In the genomic region with DNA sequence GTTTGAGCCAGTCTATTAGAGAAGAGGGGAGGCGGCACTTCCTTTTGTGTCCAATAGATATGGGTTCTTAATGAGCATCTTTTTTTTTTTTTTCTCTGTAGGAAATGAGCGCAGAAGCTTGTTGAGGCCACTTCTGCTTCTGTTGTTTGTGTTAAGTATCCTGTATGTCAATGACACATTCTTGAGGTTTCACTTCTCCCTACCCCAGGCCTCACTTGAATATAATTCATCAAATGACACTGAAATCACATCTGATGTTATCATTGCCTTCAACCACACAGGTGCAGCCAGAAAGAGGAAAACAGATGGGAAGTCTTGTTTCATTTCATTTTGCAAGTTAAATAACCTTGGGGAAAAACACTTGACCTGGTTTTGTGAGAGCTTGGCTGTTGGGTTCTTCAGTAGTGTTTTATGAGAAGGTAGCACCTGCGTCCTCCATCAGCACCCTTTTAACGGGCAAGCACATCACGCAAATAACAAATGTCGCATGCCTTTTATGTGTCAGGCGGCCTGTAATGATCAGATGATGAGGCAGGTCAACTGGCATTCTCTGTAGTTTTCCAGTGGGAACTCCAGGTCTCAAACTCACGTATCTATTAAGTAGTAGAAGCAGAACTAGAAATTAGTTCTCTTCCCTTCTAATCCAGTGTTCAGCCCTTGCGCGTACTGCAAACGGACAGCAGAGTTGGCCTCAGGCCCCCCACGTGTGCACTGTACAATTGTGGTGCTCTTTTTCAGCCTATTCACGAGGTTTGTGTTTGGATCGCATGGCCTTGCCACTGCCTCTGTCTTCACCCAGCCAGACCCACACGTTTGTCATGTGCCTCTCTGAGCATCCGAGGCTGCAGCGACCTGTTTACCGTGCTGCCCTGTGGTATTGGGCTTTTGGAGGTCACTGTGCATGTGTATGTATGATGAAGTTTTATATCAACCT, we compare ENCODE assay signal across 8 cellular contexts. TPM values are rescaled to one million over a fixed set of nuclear protein-coding genes. Genes with fewer than 3 reads are reported as not detected.
DNase-seq lines count a peak whose midpoint lies in the region; ATAC-seq, FAIRE-seq and TF ChIP-seq lines count a peak whose summit lies in the region.

No MANE protein-coding gene starts in this region.

- peak; percentile 92 for FAIRE-seq in GM19239 (lab: Jason Lieb, UNC)

- H3K9me3 ChIP-seq in CD4-positive, alpha-beta memory T cell (ENCODE audit: control insufficient read depth in 1 of 2, low read length in 2 of 2): no peaks in the 10 kb centered on the region
- H3K9me3 ChIP-seq in spleen (no peaks in the 10 kb centered on the region), mammary epithelial cell (replicated peaks; ENCODE audit: insufficient read depth, low read length) (no peaks in the 10 kb centered on the region)

- no peak overlapping the region for H2AFZ ChIP-seq in mammary epithelial cell (ENCODE audit: low read depth, low read length)

- intact Hi-C loops in CD4-positive, alpha-beta memory T cell (cut with micrococcal nuclease): no loop called here
- intact Hi-C loops in spleen (cut with DNase I; ENCODE audit: low total_unique reads): no loop called here
- intact Hi-C loops in mammary epithelial cell (cut with micrococcal nuclease): no loop called here

- H3K9me3 Mint-ChIP-seq in CD4-positive, alpha-beta memory T cell: peaks cover 0 to 3% (median 0%) of the 10 kb centered on the region in 8 donors

- H4K20me1 ChIP-seq in mammary epithelial cell (ENCODE audit: insufficient read depth, low read length): no peaks in the 10 kb centered on the region

- ATAC-seq in HG03108 (IDR thresholded peaks at IDR 0.05; ENCODE audit: unreplicated experiment): peak; percentile 94

- peaks cover 17% of the 10 kb centered on the region for H3K4me1 ChIP-seq in CD4-positive, alpha-beta memory T cell (ENCODE audit: insufficient read depth, low read length)
- H3K4me1 ChIP-seq in spleen: peaks cover 20 to 98% (median 77%) of the 10 kb centered on the region in 6 donors
- no peaks in the 10 kb centered on the region for H3K4me1 ChIP-seq in mammary epithelial cell (ENCODE audit: insufficient read depth, low read length)

- H3K4me1 Mint-ChIP-seq in CD4-positive, alpha-beta memory T cell: peaks cover 7 to 18% (median 11%) of the 10 kb centered on the region in 4 donors

- no peaks in the 10 kb centered on the region for H3K36me3 ChIP-seq in CD4-positive, alpha-beta memory T cell (ENCODE audit: insufficient read depth, low read length)
- H3K36me3 ChIP-seq in spleen (no peaks in the 10 kb centered on the region), mammary epithelial cell (ENCODE audit: insufficient read depth, low read length) (no peaks in the 10 kb centered on the region)

- H3K9ac ChIP-seq in mammary epithelial cell (ENCODE audit: insufficient read depth, low read length): no peak overlapping the region

- TF ChIP-seq CTCF in spleen (IDR thresholded peaks at IDR 0.05 in 8 of 11, conservative IDR thresholded peaks at IDR 0.05 in 3 of 11) (no peak), mammary epithelial cell (conservative IDR thresholded peaks at IDR 0.05 in 1 of 2, IDR thresholded peaks at IDR 0.05 in 1 of 2; ENCODE audit: extremely low read depth in 1 of 2, insufficient read depth in 1 of 2, low read depth in 1 of 2, low read length in 2 of 2) (no peak)

- no peak overlapping the region for H3K27ac ChIP-seq in CD4-positive, alpha-beta memory T cell (ENCODE audit: low read depth, low read length)
- H3K27ac ChIP-seq in spleen (peak overlapping the region; percentile 31 to 90 (median 80)), mammary epithelial cell (ENCODE audit: insufficient read depth, low read depth, low read length) (no peak overlapping the region)

- no peak for TF ChIP-seq POLR2A in spleen (IDR thresholded peaks at IDR 0.05)

- H3K36me3 Mint-ChIP-seq in CD4-positive, alpha-beta memory T cell: no peaks in the 10 kb centered on the region

- 46 to 62% (median 55%) methylated on average over 18 of the region's 18 CpGs for WGBS in spleen, 5 donors
- 93% methylated on average over 18 of the region's 18 CpGs for WGBS in mammary epithelial cell (ENCODE audit: low coverage, missing lambda C conversion rate)

- H3K27me3 Mint-ChIP-seq in CD4-positive, alpha-beta memory T cell: peaks cover 3 to 5% of the 10 kb centered on the region in 2 donors

- peak overlapping the region; percentile 1 to 90 (median 75) for H3K27ac Mint-ChIP-seq in CD4-positive, alpha-beta memory T cell

- peak; percentile 25 to 50 (median 35) for DNase-seq in CD4-positive, alpha-beta memory T cell
- DNase-seq in GM19239 (ENCODE audit: insufficient read length, low spot score) (peak; percentile 18), NCI-H748 treated with DMSO at 0.1 percent for 48 hours (lab: John Stamatoyannopoulos, UW) (peak; percentile 35), spleen (no peak), mammary epithelial cell (no peak), NCI-H226 (no peak), dedifferentiated amniotic fluid mesenchymal stem cell (ENCODE audit: extremely low spot score) (no peak)

- POLR2A ChIA-PET in CD4-positive, alpha-beta memory T cell (lab: Charles Lee; ENCODE audit: partially characterized antibody): no interaction called here

- BruUV-seq in mammary epithelial cell (replicated peaks; lab: Mats Ljungman, UMichigan): no TSS peak

- no peaks in the 10 kb centered on the region for H3K27me3 ChIP-seq in CD4-positive, alpha-beta memory T cell (ENCODE audit: insufficient read depth, low read length)
- no peaks in the 10 kb centered on the region for H3K27me3 ChIP-seq in spleen (replicated peaks in 1 of 7)
- no peaks in the 10 kb centered on the region for H3K27me3 ChIP-seq in mammary epithelial cell (ENCODE audit: insufficient read depth, low read length)

- peak overlapping the region in 5 of 8 donors; percentile 32 to 60 (median 44) for H3K4me3 Mint-ChIP-seq in CD4-positive, alpha-beta memory T cell

- CTCF ChIA-PET in CD4-positive, alpha-beta memory T cell (lab: Charles Lee; ENCODE audit: partially characterized antibody): no interaction called here
- CTCF ChIA-PET in mammary epithelial cell (lab: Charles Lee; ENCODE audit: low non-redundant PET): no interaction called here

- H3K4me3 ChIP-seq in CD4-positive, alpha-beta memory T cell (ENCODE audit: low read length in 2 of 2): no peak overlapping the region
- H3K4me3 ChIP-seq in spleen (no peak overlapping the region), mammary epithelial cell (replicated peaks in 1 of 3; ENCODE audit: insufficient read depth in 1 of 3, low read depth in 2 of 3, low read length in 3 of 3) (no peak overlapping the region)

- dilution Hi-C loops in mammary epithelial cell (cut with HindIII; ENCODE audit: low sequenced_read_pairs): no loop called here

- no peak overlapping the region for H3K4me2 ChIP-seq in mammary epithelial cell (ENCODE audit: insufficient read depth, low read depth, low read length)

- H3K79me2 ChIP-seq in mammary epithelial cell (ENCODE audit: insufficient read depth, low read length): peaks cover 39% of the 10 kb centered on the region

- in situ Hi-C loops in mammary epithelial cell (cut with MboI; ENCODE audit: low sequenced_read_pairs in 2 of 2): no loop called here

RNA-seq across cellular contexts. Expression of a gene that starts 23.5 kb away (rescaled TPM):
- total RNA-seq in CD4-positive, alpha-beta memory T cell: 1 to 10 TPM; 2.9 to 3.9 TPM
- polyA plus RNA-seq in CD4-positive, alpha-beta memory T cell: 1 to 10 TPM; 1.2 to 2.1 TPM
- total RNA-seq in spleen: 100 to 1,000 TPM; 130 to 361 (median 197) TPM
- polyA plus RNA-seq in spleen: 10 to 100 TPM; 14.2 to 26.7 (median 17.1) TPM
- total RNA-seq in mammary epithelial cell: 10 to 100 TPM; 35.3 to 63.2 TPM
- polyA plus RNA-seq in mammary epithelial cell: 8.6 TPM
- 37.3 TPM for polyA minus RNA-seq in mammary epithelial cell

Comparison
In these comparisons a context has a peak if more than half of its experiments do, and no peak if none do; other contexts are left out.
1. DNase-seq: peak in CD4-positive, alpha-beta memory T cell (5 of 5), GM19239 (single experiment) and NCI-H748 treated with DMSO at 0.1 percent for 48 hours (single experiment); none in spleen (single experiment), mammary epithelial cell (single experiment), NCI-H226 (single experiment) and dedifferentiated amniotic fluid mesenchymal stem cell (single experiment).
2. H3K27ac ChIP-seq: peak in spleen (8 of 8); none in CD4-positive, alpha-beta memory T cell (single experiment) and mammary epithelial cell (single experiment).
3. RNA of a gene that starts 23.5 kb away (total RNA-seq): 130 to 361 TPM in spleen and 35.3 to 63.2 TPM in mammary epithelial cell; 2.9 to 3.9 TPM in CD4-positive, alpha-beta memory T cell; every median in the first group is over 4 times any median in the second.